Comparison of ENCODE assay signal across 10 cellular contexts in genomic region chr12:106113042-106113441, GRCh38. TPM values are rescaled to one million over a fixed set of nuclear protein-coding genes. Genes with fewer than 3 reads are reported as not detected.
DNase-seq lines count a peak whose midpoint lies in the region; ATAC-seq and TF ChIP-seq lines count a peak whose summit lies in the region.
"Had no signal": no experiment of that assay in that cellular context is flagged by ENCODE, and none has a peak within 500 bp of the region (broad histone marks: within the 10 kb centered on the region; RNA-seq: fewer than 3 reads in every experiment).

No MANE protein-coding gene starts in this region.

- DNase-seq in GM10248 (ENCODE audit: extremely low spot score): peak; percentile 13
- peak; percentile 70 for DNase-seq in NCI-H460 (ENCODE audit: extremely low read depth, low read depth)
- no peak for DNase-seq in sigmoid colon
- no peak for DNase-seq in NCI-H1694 (lab: John Stamatoyannopoulos, UW)
- DNase-seq in Karpas-422: no peak
- DNase-seq in middle frontal gyrus (ENCODE audit: extremely low spot score, low spot score): no peak
- DNase-seq: small intestine had no signal

- H3K27ac Mint-ChIP-seq in dendritic cell treated with granulocyte-macrophage colony-stimulating factor and Interleukin-4, amounts not matched to agents 40 ng/mL and 50 ng/mL, for 4 days: peak overlapping the region; percentile 57

- no peak overlapping the region for H3K4me3 Mint-ChIP-seq in dendritic cell treated with granulocyte-macrophage colony-stimulating factor and Interleukin-4, amounts not matched to agents 40 ng/mL and 50 ng/mL, for 4 days

- no peak overlapping the region for H2AFZ ChIP-seq in Karpas-422 (ENCODE audit: low read length)

- peaks cover 0 to 47% (median 43%) of the 10 kb centered on the region in 4 donors for H3K4me1 ChIP-seq in sigmoid colon
- 0 out of 2 replicates have a peak, but pooled peaks cover 6% of the 10 kb centered on the region for H3K4me1 ChIP-seq in Karpas-422 (ENCODE audit: low read length)

- no peaks in the 10 kb centered on the region for H3K79me2 ChIP-seq in Karpas-422 (ENCODE audit: low read length)

- H3K36me3 ChIP-seq in sigmoid colon: no peaks in the 10 kb centered on the region
- H3K36me3 ChIP-seq in Karpas-422 (ENCODE audit: insufficient read depth, low read length): no peaks in the 10 kb centered on the region

- H3K9me2 ChIP-seq in Karpas-422 (replicated peaks; ENCODE audit: insufficient read depth, low read length): no peaks in the 10 kb centered on the region

- H3K9ac ChIP-seq in Karpas-422 (ENCODE audit: low read length): no peak overlapping the region

- H3K27me3 Mint-ChIP-seq in dendritic cell treated with granulocyte-macrophage colony-stimulating factor and Interleukin-4, amounts not matched to agents 40 ng/mL and 50 ng/mL, for 4 days: peaks cover 19% of the 10 kb centered on the region

- H3K9me3 ChIP-seq in sigmoid colon: no peaks in the 10 kb centered on the region
- H3K9me3 ChIP-seq in Karpas-422 (ENCODE audit: low read length): no peaks in the 10 kb centered on the region

- CTCF ChIA-PET in GM10248 (lab: Yijun Ruan, JAX): interaction anchor here (1.2 kb wide), 1 partner anchor 23 kb away, joined by 3 read pairs; no protein-coding TSS in a partner anchor

- no peak for TF ChIP-seq CTCF in GM10248 (IDR thresholded peaks at IDR 0.05; ENCODE audit: control extremely low read depth, extremely low read depth, low read depth, missing control alignments)
- no peak for TF ChIP-seq CTCF in sigmoid colon (IDR thresholded peaks at IDR 0.05)

- intact Hi-C loops in dendritic cell treated with granulocyte-macrophage colony-stimulating factor and Interleukin-4, amounts not matched to agents 40 ng/mL and 50 ng/mL, for 4 days (cut with micrococcal nuclease): no loop called here
- intact Hi-C loops in sigmoid colon (cut with DNase I): no loop called here

- TF ChIP-seq POLR2A in sigmoid colon (IDR thresholded peaks at IDR 0.05): no peak

- H3K4me2 ChIP-seq in Karpas-422 (ENCODE audit: low read depth, low read length, poor library complexity, severe bottlenecking): no peak overlapping the region

- ATAC-seq in GM18502 (IDR thresholded peaks at IDR 0.05; ENCODE audit: poor library complexity, unreplicated experiment): no peak

- peaks cover 17% of the 10 kb centered on the region for H3K4me1 Mint-ChIP-seq in dendritic cell treated with granulocyte-macrophage colony-stimulating factor and Interleukin-4, amounts not matched to agents 40 ng/mL and 50 ng/mL, for 4 days (ENCODE audit: low read depth)

- no peaks in the 10 kb centered on the region for H3K9me3 Mint-ChIP-seq in dendritic cell treated with granulocyte-macrophage colony-stimulating factor and Interleukin-4, amounts not matched to agents 40 ng/mL and 50 ng/mL, for 4 days

- TF ChIP-seq EP300 in sigmoid colon (IDR thresholded peaks at IDR 0.05): no peak

- H3K27ac ChIP-seq in sigmoid colon: peak overlapping the region; percentile 48 to 71 (median 66)
- H3K27ac ChIP-seq in Karpas-422 (ENCODE audit: low read length): no peak overlapping the region

- POLR2A ChIA-PET in GM10248 (lab: Yijun Ruan, JAX): no interaction called here

- H3K36me3 Mint-ChIP-seq in dendritic cell treated with granulocyte-macrophage colony-stimulating factor and Interleukin-4, amounts not matched to agents 40 ng/mL and 50 ng/mL, for 4 days (ENCODE audit: low read depth): no peaks in the 10 kb centered on the region

- H3K4me3 ChIP-seq in sigmoid colon: no peak overlapping the region
- no peak overlapping the region for H3K4me3 ChIP-seq in Karpas-422 (ENCODE audit: low read length)

- WGBS in sigmoid colon, 2 donors: 63 to 65% methylated on average over 6 of the region's 6 CpGs

- H3K27me3 ChIP-seq in sigmoid colon (no peaks in the 10 kb centered on the region), Karpas-422 (ENCODE audit: low read length) (no peaks in the 10 kb centered on the region)

- H4K20me1 ChIP-seq in Karpas-422 (ENCODE audit: insufficient read depth, low read depth, low read length): no peaks in the 10 kb centered on the region

RNA-seq across cellular contexts. Expression of gene NUAK1, which starts 25.7 kb away (rescaled TPM):
- 13.4 and 19.5 TPM in 2 replicates for total RNA-seq in NCI-H460 (2014; rRNA removed; shearing (Covaris generic))
- 15.9 and 19.1 TPM in 2 replicates for polyA plus RNA-seq in NCI-H460 (2014; cell fraction: nucleus; rRNA removed)
- total RNA-seq in sigmoid colon: 10 to 100 TPM in 1 of 4 donors, 1 to 10 TPM in 3; 5.8 to 12.1 (median 7.5) TPM
- 1 to 10 TPM; 1.8 to 3.7 (median 2.6) TPM for polyA plus RNA-seq in sigmoid colon
- not detected in 2 replicates for total RNA-seq in Karpas-422 (2014; rRNA removed; shearing (Covaris generic); ENCODE audit: low replicate concordance)
- total RNA-seq: T-helper 2 cell treated with Interferon-gamma antibody and Interleukin-4, amounts not matched to agents 100 ng/mL and 5 ng/mL, for 36 hours had no signal

Comparison
In these comparisons a context has a peak if more than half of its experiments do, and no peak if none do; other contexts are left out.
1. DNase-seq: peak in GM10248 (single experiment) and NCI-H460 (single experiment); none in sigmoid colon (single experiment), NCI-H1694 (single experiment), Karpas-422 (single experiment) and middle frontal gyrus (single experiment).